ENCODE assay signal across 8 cellular contexts in genomic region chrX:134622056-134622812, GRCh38. TPM values are rescaled to one million over a fixed set of nuclear protein-coding genes. Genes with fewer than 3 reads are reported as not detected.
DNase-seq lines count a peak whose midpoint lies in the region; ATAC-seq and TF ChIP-seq lines count a peak whose summit lies in the region.

No MANE protein-coding gene starts in this region.

- H3K4me1 ChIP-seq in HUES48 (ENCODE audit: control insufficient read depth, insufficient read depth, low read length): peaks cover 19% of the 10 kb centered on the region
- H3K4me1 ChIP-seq in prostate gland (replicated peaks): no peaks in the 10 kb centered on the region

- H3K36me3 ChIP-seq in HUES48 (ENCODE audit: control insufficient read depth, insufficient read depth, low read length): no peaks in the 10 kb centered on the region
- no peaks in the 10 kb centered on the region for H3K36me3 ChIP-seq in prostate gland

- in situ Hi-C loops in GM13976 (cut with MboI; ENCODE audit: low sequenced_read_pairs, unreplicated experiment): no loop called here

- no peaks in the 10 kb centered on the region for H3K36me3 Mint-ChIP-seq in activated naive CD8-positive, alpha-beta T cell treated with anti-CD3 and anti-CD28 coated beads for 36 hours

- TF ChIP-seq CTCF in GM13976 (IDR thresholded peaks at IDR 0.05; ENCODE audit: borderline replicate concordance, control extremely low read depth, extremely low read depth, insufficient read depth, missing control alignments) (no peak), prostate gland (IDR thresholded peaks at IDR 0.05) (no peak)

- peak; percentile 39 for DNase-seq in GM13976 (ENCODE audit: low spot score)
- DNase-seq in activated naive CD8-positive, alpha-beta T cell treated with anti-CD3 and anti-CD28 coated beads for 36 hours: peak; percentile 8
- DNase-seq in myocyte (ENCODE audit: low read depth): peak; percentile 90
- no peak for DNase-seq in NCI-H2081 treated with DMSO at 0.1 percent for 48 hours (lab: John Stamatoyannopoulos, UW)
- no peak for DNase-seq in prostate gland (ENCODE audit: low spot score)
- DNase-seq in central memory CD4-positive, alpha-beta T cell: no peak

- ATAC-seq in GM21528 (IDR thresholded peaks at IDR 0.05; ENCODE audit: low FRiP score, unreplicated experiment): peak; percentile 63

- intact Hi-C loops in prostate gland (cut with DNase I): no loop called here

- no peaks in the 10 kb centered on the region for H3K9me3 Mint-ChIP-seq in activated naive CD8-positive, alpha-beta T cell treated with anti-CD3 and anti-CD28 coated beads for 36 hours

- peaks cover 26% of the 10 kb centered on the region for H3K27me3 Mint-ChIP-seq in activated naive CD8-positive, alpha-beta T cell treated with anti-CD3 and anti-CD28 coated beads for 36 hours

- H3K9me3 ChIP-seq in HUES48 (ENCODE audit: control insufficient read depth, insufficient read depth, low read length) (no peaks in the 10 kb centered on the region), prostate gland (no peaks in the 10 kb centered on the region)

- no peak overlapping the region for H3K9ac ChIP-seq in HUES48 (ENCODE audit: low read depth, low read length)

- peaks cover 9% of the 10 kb centered on the region for H3K4me1 Mint-ChIP-seq in activated naive CD8-positive, alpha-beta T cell treated with anti-CD3 and anti-CD28 coated beads for 36 hours

- WGBS in prostate gland: 66% methylated on average over 4 of the region's 6 CpGs

- no peak for TF ChIP-seq POLR2A in prostate gland (IDR thresholded peaks at IDR 0.05)

- H3K27me3 ChIP-seq in HUES48 (ENCODE audit: control insufficient read depth, insufficient read depth, low read length) (no peaks in the 10 kb centered on the region), prostate gland (replicated peaks; ENCODE audit: insufficient read depth) (no peaks in the 10 kb centered on the region)

- H3K4me3 ChIP-seq in HUES48 (ENCODE audit: low read depth, low read length): no peak overlapping the region
- H3K4me3 ChIP-seq in prostate gland: no peak overlapping the region

- H3K27ac ChIP-seq in HUES48 (ENCODE audit: low read depth, low read length): peak overlapping the region; percentile 93
- no peak overlapping the region for H3K27ac ChIP-seq in prostate gland

- H3K4me3 Mint-ChIP-seq in activated naive CD8-positive, alpha-beta T cell treated with anti-CD3 and anti-CD28 coated beads for 36 hours: no peak overlapping the region

- no peak overlapping the region for H3K27ac Mint-ChIP-seq in activated naive CD8-positive, alpha-beta T cell treated with anti-CD3 and anti-CD28 coated beads for 36 hours

RNA-seq across cellular contexts. Expression of gene PLAC1, which starts 36.0 kb away (rescaled TPM):
- total RNA-seq in activated naive CD8-positive, alpha-beta T cell treated with anti-CD3 and anti-CD28 coated beads for 36 hours: not detected
- total RNA-seq in myocyte (0.31 and 0.48 TPM in 2 replicates), prostate gland (1 to 10 TPM in 1 of 2 donors, not detected in 1; 1.5 TPM)
- polyA plus RNA-seq in myocyte (2012): 0.33 TPM

Comparison
In these comparisons a context has a peak if more than half of its experiments do, and no peak if none do; other contexts are left out.
1. DNase-seq: peak in GM13976 (single experiment), activated naive CD8-positive, alpha-beta T cell treated with anti-CD3 and anti-CD28 coated beads for 36 hours (single experiment) and myocyte (single experiment); none in NCI-H2081 treated with DMSO at 0.1 percent for 48 hours (single experiment), prostate gland (single experiment) and central memory CD4-positive, alpha-beta T cell (single experiment).